2 cellular contexts compared by ENCODE assay signal in the genomic region with DNA sequence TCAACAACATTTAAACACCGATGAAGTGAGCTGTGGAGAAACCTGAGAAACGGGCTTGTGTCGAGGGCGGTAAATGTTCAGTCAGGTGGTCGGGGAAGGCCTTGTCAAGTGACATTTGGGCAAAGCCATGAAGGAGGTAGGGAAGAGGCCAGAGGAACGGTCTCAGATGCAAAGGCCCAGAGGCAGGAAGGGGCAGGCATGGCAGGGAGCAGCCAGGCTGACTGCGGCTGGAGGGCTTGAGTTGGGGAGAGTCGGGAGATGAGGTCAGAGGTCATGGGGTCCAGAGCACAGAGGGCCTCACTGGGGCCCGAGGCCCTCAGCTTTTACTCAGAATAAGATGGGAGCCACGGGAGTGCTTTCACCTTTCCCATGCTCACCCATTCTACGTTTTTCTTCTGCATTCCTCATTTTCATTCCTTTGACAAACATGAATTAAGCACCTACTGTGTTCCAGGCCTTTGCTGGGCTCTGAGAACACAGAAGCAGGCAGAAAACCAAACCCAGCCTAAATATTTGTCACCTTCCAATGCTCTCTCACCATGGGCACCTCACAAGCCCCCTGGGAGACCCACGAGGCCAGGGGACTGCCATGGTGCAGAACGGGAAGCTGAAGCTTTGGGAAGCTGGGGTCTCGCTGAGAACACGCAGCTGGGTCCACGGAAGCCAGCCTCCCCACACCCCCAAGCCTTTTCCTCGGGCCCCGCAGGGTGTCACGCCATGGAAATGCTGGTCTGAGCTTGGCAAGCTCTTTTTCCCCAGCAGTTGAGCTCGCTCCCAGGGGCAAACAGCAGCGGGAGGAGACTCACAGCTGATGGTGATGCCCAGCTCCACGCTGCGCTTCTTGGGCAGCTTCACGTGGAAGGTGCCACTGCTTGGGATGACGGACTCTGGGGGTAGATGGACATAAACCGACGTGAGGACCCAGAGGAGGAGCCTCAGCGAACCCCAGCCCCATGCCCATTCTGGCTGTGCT.
TF ChIP-seq lines count a peak whose summit lies in the region.

No MANE protein-coding gene starts in this region.

TF ChIP-seq in HEK293, 187 proteins besides CTCF, POLR2A, EP300 and RAD21:
- TF ChIP-seq ZNF214 (tag by site-specific recombination; IDR thresholded peaks at IDR 0.05; ENCODE audit: borderline replicate concordance) (no peak), ZNF248 (tag by site-specific recombination; IDR thresholded peaks at IDR 0.05) (no peak), ZBTB21 (tag by site-specific recombination; IDR thresholded peaks at IDR 0.05) (no peak), ZNF623 (tag by site-specific recombination; IDR thresholded peaks at IDR 0.05) (peak; percentile 46), SCRT2 (tag by site-specific recombination; IDR thresholded peaks at IDR 0.05) (no peak), ZNF629 (tag by site-specific recombination; IDR thresholded peaks at IDR 0.05) (no peak)
- TF ChIP-seq, protein P1, sequence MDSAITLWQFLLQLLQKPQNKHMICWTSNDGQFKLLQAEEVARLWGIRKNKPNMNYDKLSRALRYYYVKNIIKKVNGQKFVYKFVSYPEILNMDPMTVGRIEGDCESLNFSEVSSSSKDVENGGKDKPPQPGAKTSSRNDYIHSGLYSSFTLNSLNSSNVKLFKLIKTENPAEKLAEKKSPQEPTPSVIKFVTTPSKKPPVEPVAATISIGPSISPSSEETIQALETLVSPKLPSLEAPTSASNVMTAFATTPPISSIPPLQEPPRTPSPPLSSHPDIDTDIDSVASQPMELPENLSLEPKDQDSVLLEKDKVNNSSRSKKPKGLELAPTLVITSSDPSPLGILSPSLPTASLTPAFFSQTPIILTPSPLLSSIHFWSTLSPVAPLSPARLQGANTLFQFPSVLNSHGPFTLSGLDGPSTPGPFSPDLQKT (IDR thresholded peaks at IDR 0.05; ENCODE audit: borderline replicate concordance, low read depth, low read length): no peak
TF ChIP-seq in HEK293: peak in this region for 1.

TF ChIP-seq in H1, 55 proteins besides CTCF, POLR2A, EP300 and RAD21:
- no peak for TF ChIP-seq TBP (IDR thresholded peaks at IDR 0.05; ENCODE audit: low read depth, low read length)
- TF ChIP-seq JUN (IDR thresholded peaks at IDR 0.05; ENCODE audit: low read depth, low read length): no peak
- TF ChIP-seq SUZ12 (IDR thresholded peaks at IDR 0.05; ENCODE audit: low read length): no peak
- TF ChIP-seq, protein P2, sequence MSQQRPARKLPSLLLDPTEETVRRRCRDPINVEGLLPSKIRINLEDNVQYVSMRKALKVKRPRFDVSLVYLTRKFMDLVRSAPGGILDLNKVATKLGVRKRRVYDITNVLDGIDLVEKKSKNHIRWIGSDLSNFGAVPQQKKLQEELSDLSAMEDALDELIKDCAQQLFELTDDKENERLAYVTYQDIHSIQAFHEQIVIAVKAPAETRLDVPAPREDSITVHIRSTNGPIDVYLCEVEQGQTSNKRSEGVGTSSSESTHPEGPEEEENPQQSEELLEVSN (IDR thresholded peaks at IDR 0.05): 0 out of 2 replicates have a peak, but pooled peaks have one; percentile 45
- TF ChIP-seq ZNF274 (IDR thresholded peaks at IDR 0.05; ENCODE audit: borderline replicate concordance, extremely low read depth, low read length): no peak
- TF ChIP-seq, protein P3, sequence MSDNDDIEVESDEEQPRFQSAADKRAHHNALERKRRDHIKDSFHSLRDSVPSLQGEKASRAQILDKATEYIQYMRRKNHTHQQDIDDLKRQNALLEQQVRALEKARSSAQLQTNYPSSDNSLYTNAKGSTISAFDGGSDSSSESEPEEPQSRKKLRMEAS (IDR thresholded peaks at IDR 0.05): 0 out of 2 replicates have a peak, but pooled peaks have one; percentile 8
